In the genomic region with DNA sequence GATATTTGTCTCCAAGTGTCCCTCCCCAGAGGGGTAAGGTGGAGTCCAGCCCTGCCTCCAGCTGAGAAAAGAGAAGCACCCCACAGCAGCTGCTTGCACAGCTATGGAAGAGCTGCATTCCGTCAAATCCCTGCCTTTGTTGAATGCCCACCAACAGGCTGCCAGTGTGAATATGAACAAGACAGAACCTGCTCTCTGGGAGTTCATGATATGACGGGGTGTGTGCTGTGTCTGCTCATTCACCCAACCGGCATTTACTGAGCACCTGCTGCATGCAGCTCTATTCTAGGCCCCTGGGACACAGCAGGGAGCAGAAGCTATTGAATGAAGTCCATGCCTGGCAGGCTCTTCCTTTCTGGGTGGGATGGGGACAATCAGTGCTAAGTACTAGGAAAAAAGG, we compare ENCODE assay signal across 26 cellular contexts.
"Had no signal": no experiment of that assay in that cellular context is flagged by ENCODE, and none has a peak within 500 bp of the region (broad histone marks: within the 10 kb centered on the region; RNA-seq: fewer than 3 reads in every experiment).

No MANE protein-coding gene starts in this region.

- H3K27ac Mint-ChIP-seq: activated CD8-positive, alpha-beta T cell treated with anti-CD3 and anti-CD28 coated beads, Interleukin-2, amount 10 ng/mL, durations not matched to agents 7 days and 5 days; activated naive CD8-positive, alpha-beta T cell; activated T-cell treated with anti-CD3 and anti-CD28 coated beads, Interleukin-2, amount 50 U/mL, for 24 hours; activated T-helper 2 cell treated with anti-CD3 and anti-CD28 coated beads, Interferon-gamma antibody, Interleukin-2, Interleukin-4, amounts not matched to agents 10 μg/mL and 5 μg/mL and 100 μg/mL, durations not matched to agents 14 hours and 24 hours and 36 hours; mesothelial cell of epicardium; progenitor cell of endocrine pancreas; T-cell had no signal

- DNase-seq: activated CD4-positive, alpha-beta T cell treated with anti-CD3 and anti-CD28 coated beads for 1 hour; activated CD4-positive, alpha-beta T cell treated with anti-CD3 and anti-CD28 coated beads, Interleukin-2, amount 50 U/mL, for 1 hour; activated CD8-positive, alpha-beta T cell treated with anti-CD3 and anti-CD28 coated beads, Interleukin-2, amount 10 ng/mL, durations not matched to agents 7 days and 5 days; activated naive CD4-positive, alpha-beta T cell; activated T-cell treated with anti-CD3 and anti-CD28 coated beads, Interleukin-2, amount 50 U/mL, for 24 hours; brain microvascular endothelial cell; central memory CD4-positive, alpha-beta T cell; dorsolateral prefrontal cortex; heart right ventricle; kidney; mammary epithelial cell; retina; stimulated activated CD4-positive, alpha-beta T cell treated with anti-CD3 and anti-CD28 coated beads, Interleukin-1b, Interleukin-23, amount 100 ng/mL, for 48 hours; stimulated activated naive CD8-positive, alpha-beta T cell treated with anti-CD3 and anti-CD28 coated beads, Interleukin-15, amount 100 ng/mL, for 72 hours; T-cell; trophoblast cell had no signal

- H3K36me3 ChIP-seq: adrenal gland, ascending aorta, brain microvascular endothelial cell, heart right ventricle had no signal

- H3K4me1 Mint-ChIP-seq: stimulated activated naive CD8-positive, alpha-beta T cell treated with anti-CD3 and anti-CD28 coated beads, Interleukin-15, amount 100 ng/mL, for 72 hours; T-cell had no signal

- H3K27me3 ChIP-seq: adrenal gland, ascending aorta, brain microvascular endothelial cell, dorsolateral prefrontal cortex, heart right ventricle had no signal

- H3K9me3 Mint-ChIP-seq: activated T-cell treated with anti-CD3 and anti-CD28 coated beads, Interleukin-2, amount 50 U/mL, for 24 hours; activated T-helper 2 cell treated with anti-CD3 and anti-CD28 coated beads, Interferon-gamma antibody, Interleukin-2, Interleukin-4, amounts not matched to agents 10 μg/mL and 5 μg/mL and 100 μg/mL, durations not matched to agents 14 hours and 24 hours and 36 hours; natural killer cell treated with Interleukin-12 subunit alpha and Interleukin-12 subunit beta and Interleukin-15 and Interleukin-18, amount 100 ng/mL, for 72 hours; stimulated activated naive CD8-positive, alpha-beta T cell treated with anti-CD3 and anti-CD28 coated beads, Interleukin-15, amount 100 ng/mL, for 72 hours; T-cell had no signal

- H3K36me3 Mint-ChIP-seq: activated naive CD8-positive, alpha-beta T cell; mesothelial cell of epicardium; natural killer cell treated with Interleukin-12 subunit alpha and Interleukin-12 subunit beta and Interleukin-15 and Interleukin-18, amount 100 ng/mL, for 72 hours; T-cell had no signal

- ATAC-seq: activated CD8-positive, alpha-beta T cell treated with anti-CD3 and anti-CD28 coated beads, Interleukin-2, amount 10 ng/mL, durations not matched to agents 7 days and 5 days; heart right ventricle; natural killer cell treated with Interleukin-12 subunit alpha and Interleukin-12 subunit beta and Interleukin-15 and Interleukin-18, amount 100 ng/mL, for 72 hours; stimulated activated naive CD8-positive, alpha-beta T cell treated with anti-CD3 and anti-CD28 coated beads, Interleukin-15, amount 100 ng/mL, for 72 hours; T-cell had no signal

- H3K4me3 Mint-ChIP-seq: activated CD8-positive, alpha-beta T cell treated with anti-CD3 and anti-CD28 coated beads, Interleukin-2, amount 10 ng/mL, durations not matched to agents 7 days and 5 days; activated naive CD8-positive, alpha-beta T cell; activated T-cell treated with anti-CD3 and anti-CD28 coated beads, Interleukin-2, amount 50 U/mL, for 24 hours; mesothelial cell of epicardium; natural killer cell treated with Interleukin-12 subunit alpha and Interleukin-12 subunit beta and Interleukin-15 and Interleukin-18, amount 100 ng/mL, for 72 hours; stimulated activated naive CD8-positive, alpha-beta T cell treated with anti-CD3 and anti-CD28 coated beads, Interleukin-15, amount 100 ng/mL, for 72 hours; T-cell had no signal

- FAIRE-seq: colon, kidney, TTC549 had no signal

- H3K4me1 ChIP-seq: ascending aorta had no signal

- H3K27ac ChIP-seq: adrenal gland, ascending aorta, brain microvascular endothelial cell, dorsolateral prefrontal cortex, epithelial cell of prostate, heart right ventricle had no signal

- H3K27me3 Mint-ChIP-seq: activated T-cell treated with anti-CD3 and anti-CD28 coated beads, Interleukin-2, amount 50 U/mL, for 24 hours; T-cell had no signal

- H3K9me3 ChIP-seq: adrenal gland, ascending aorta, heart right ventricle had no signal

- H3K4me3 ChIP-seq: adrenal gland, ascending aorta, dorsolateral prefrontal cortex, heart right ventricle had no signal
